23 cellular contexts compared by ENCODE assay signal in genomic region chr7:138630059-138630610, GRCh38.
A peak's percentile ranks its signal among the peaks of the same experiment; 100 is the strongest.
DNase-seq lines count a peak whose midpoint lies in the region; ATAC-seq, FAIRE-seq and TF ChIP-seq lines count a peak whose summit lies in the region.
"Had no signal": no experiment of that assay in that cellular context is flagged by ENCODE, and none has a peak within 500 bp of the region (broad histone marks: within the 10 kb centered on the region; RNA-seq: fewer than 3 reads in every experiment).

No MANE protein-coding gene starts in this region.

- peak; percentile 63 for FAIRE-seq in K562 (lab: Jason Lieb, UNC)
- FAIRE-seq: GM12891 had no signal

- intact Hi-C loops in K562 (cut with micrococcal nuclease): no loop called here

- TF ChIP-seq EP300 in K562 (IDR thresholded peaks at IDR 0.05; ENCODE audit: low read length) (no peak), suprapubic skin (IDR thresholded peaks at IDR 0.05) (no peak)

- TF ChIP-seq POLR2A in K562 (conservative IDR thresholded peaks at IDR 0.05) (no peak), suprapubic skin (IDR thresholded peaks at IDR 0.05) (no peak)

- no peaks in the 10 kb centered on the region for H3K9me3 ChIP-seq in K562 (replicated peaks; ENCODE audit: control insufficient read depth, insufficient read depth, low read depth, low read length)
- no peaks in the 10 kb centered on the region for H3K9me3 ChIP-seq in suprapubic skin
- H3K9me3 ChIP-seq: Caco-2, Peyer's patch had no signal

- peak; percentile 26; the same call in 1 of the 3 replicates for ATAC-seq in K562

- peak overlapping the region; percentile 24 for H3K4me2 ChIP-seq in K562 (ENCODE audit: insufficient read depth, low read length)
- H3K4me2 ChIP-seq: BLaER1 treated with 17β-estradiol and CSF1 and Interleukin-3, amounts not matched to agents 10 nM and 100 nM had no signal

- H3K27me3 ChIP-seq in K562 (ENCODE audit: control insufficient read depth in 2 of 2, insufficient read depth in 2 of 2, low read length in 2 of 2) (peaks cover 17 to 45% of the 10 kb centered on the region in 2 experiments; a peak in 4 of 5 replicates), suprapubic skin (no peaks in the 10 kb centered on the region)
- H3K27me3 ChIP-seq: BLaER1 treated with 17β-estradiol and CSF1 and Interleukin-3, amounts not matched to agents 10 nM and 100 nM; Peyer's patch had no signal

- peak overlapping the region; percentile 19 for H3K4me3 Mint-ChIP-seq in stimulated activated naive CD8-positive, alpha-beta T cell treated with anti-CD3 and anti-CD28 coated beads, Interleukin-15, Interleukin-2, amounts not matched to agents 100 ng/mL and 50 ng/mL, for 24 hours
- H3K4me3 Mint-ChIP-seq: CD4-positive, alpha-beta memory T cell had no signal

- no peaks in the 10 kb centered on the region for H3K36me3 Mint-ChIP-seq in stimulated activated naive CD8-positive, alpha-beta T cell treated with anti-CD3 and anti-CD28 coated beads, Interleukin-15, Interleukin-2, amounts not matched to agents 100 ng/mL and 50 ng/mL, for 24 hours (ENCODE audit: low read depth)
- H3K36me3 Mint-ChIP-seq: CD4-positive, alpha-beta memory T cell had no signal

- 1% methylated on average over 8 of the region's 8 CpGs for WGBS in K562 (ENCODE audit: insufficient coverage, low coverage, missing lambda C conversion rate)
- WGBS in suprapubic skin: 90% methylated on average over 8 of the region's 8 CpGs

- H3K4me3 ChIP-seq in K562 (no peak overlapping the region), suprapubic skin (no peak overlapping the region)
- H3K4me3 ChIP-seq: BLaER1 treated with 17β-estradiol and CSF1 and Interleukin-3, amounts not matched to agents 10 nM and 100 nM; Peyer's patch had no signal

- no peaks in the 10 kb centered on the region for H3K27me3 Mint-ChIP-seq in stimulated activated naive CD8-positive, alpha-beta T cell treated with anti-CD3 and anti-CD28 coated beads, Interleukin-15, Interleukin-2, amounts not matched to agents 100 ng/mL and 50 ng/mL, for 24 hours

- BruUV-seq in K562 (replicated peaks; lab: Mats Ljungman, UMichigan): no TSS peak

- no peak overlapping the region for H3K27ac Mint-ChIP-seq in stimulated activated naive CD8-positive, alpha-beta T cell treated with anti-CD3 and anti-CD28 coated beads, Interleukin-15, Interleukin-2, amounts not matched to agents 100 ng/mL and 50 ng/mL, for 24 hours
- H3K27ac Mint-ChIP-seq: CD4-positive, alpha-beta memory T cell had no signal

- in situ Hi-C loops in K562 (cut with MboI): no loop called here

- H3K4me1 ChIP-seq in K562 (replicated peaks in 1 of 2; ENCODE audit: control insufficient read depth in 2 of 2, insufficient read depth in 2 of 2, low read length in 2 of 2) (peaks cover 0 to 9% of the 10 kb centered on the region in 2 experiments; a peak in 3 of 5 replicates), suprapubic skin (no peaks in the 10 kb centered on the region)
- H3K4me1 ChIP-seq: Caco-2, Peyer's patch had no signal

- H3K79me2 ChIP-seq in K562 (ENCODE audit: control insufficient read depth, insufficient read depth, low read length): no peaks in the 10 kb centered on the region

- CTCF ChIA-PET in K562 (lab: Yijun Ruan, JAX; ENCODE audit: low intra/inter-chr PET ratio): no interaction called here

- H3K36me3 ChIP-seq in K562 (ENCODE audit: control insufficient read depth, insufficient read depth, low read length): no peaks in the 10 kb centered on the region
- H3K36me3 ChIP-seq in suprapubic skin: no peaks in the 10 kb centered on the region
- H3K36me3 ChIP-seq: BLaER1 treated with 17β-estradiol and CSF1 and Interleukin-3, amounts not matched to agents 10 nM and 100 nM; Peyer's patch had no signal

- peak; percentile 11 for DNase-seq in activated CD4-positive, alpha-beta T cell treated with anti-CD3 and anti-CD28 coated beads for 48 hours
- DNase-seq in activated CD4-positive, alpha-beta T cell treated with anti-CD3 and anti-CD28 coated beads, Interleukin-2, amount 50 U/mL, for 4 hours: no peak
- peak; percentile 13 for DNase-seq in stimulated activated CD4-positive, alpha-beta T cell treated with anti-CD3 and anti-CD28 coated beads, Interleukin-4, amount 100 ng/mL, for 1 hour
- no peak for DNase-seq in stimulated activated CD4-positive, alpha-beta T cell treated with anti-CD3 and anti-CD28 coated beads, Interleukin-1b, Interleukin-23, amount 100 ng/mL, for 48 hours
- DNase-seq in K562 (ENCODE audit: extremely low read depth in 1 of 4, low spot score in 3 of 4): peak in 1 of 4 experiments; percentile 34
- DNase-seq in suprapubic skin (ENCODE audit: low spot score in 2 of 2): no peak
- no peak for DNase-seq in NCI-H187 (lab: John Stamatoyannopoulos, UW)
- DNase-seq: 8988T; Caco-2; CD4-positive, alpha-beta memory T cell; DND-41; GOT3; HCEC 1CT; NCI-H1092 treated with DMSO at 0.1 percent for 48 hours; NCI-H1694; NCI-H2081 treated with DMSO at 0.1 percent for 48 hours; NCI-H2171 treated with DMSO at 0.1 percent for 48 hours; NCI-H446; NCI-H526; Peyer's patch had no signal

- no peaks in the 10 kb centered on the region for H3K9me3 Mint-ChIP-seq in stimulated activated naive CD8-positive, alpha-beta T cell treated with anti-CD3 and anti-CD28 coated beads, Interleukin-15, Interleukin-2, amounts not matched to agents 100 ng/mL and 50 ng/mL, for 24 hours
- H3K9me3 Mint-ChIP-seq: CD4-positive, alpha-beta memory T cell had no signal

- POLR2A ChIA-PET in K562 (lab: Yijun Ruan, JAX): interaction anchor here (0.6 to 1.6 kb wide), 4 partner anchors 10 to 32 kb away, joined by 3 to 6 read pairs (median 4); no protein-coding TSS in a partner anchor

- no peak for TF ChIP-seq RAD21 in K562 (CRISPR knock-in tag; conservative IDR thresholded peaks at IDR 0.05 in 1 of 2, IDR thresholded peaks at IDR 0.05 in 1 of 2)

- H3K9ac ChIP-seq in K562 (ENCODE audit: insufficient read depth in 1 of 2, low read depth in 2 of 2, low read length in 2 of 2): no peak overlapping the region
- H3K9ac ChIP-seq: BLaER1 treated with 17β-estradiol and CSF1 and Interleukin-3, amounts not matched to agents 10 nM and 100 nM had no signal

- peak overlapping the region; percentile 34; the same call in 1 of the 2 replicates for H2AFZ ChIP-seq in K562 (ENCODE audit: low read depth, low read length)

- no peak for TF ChIP-seq CTCF in K562 (IDR thresholded peaks at IDR 0.05 in 2 of 3, conservative IDR thresholded peaks at IDR 0.05 in 1 of 3; ENCODE audit: insufficient read depth in 2 of 3, low read depth in 1 of 3, low read length in 3 of 3)
- TF ChIP-seq CTCF in suprapubic skin (IDR thresholded peaks at IDR 0.05): no peak

- H3K4me1 Mint-ChIP-seq in stimulated activated naive CD8-positive, alpha-beta T cell treated with anti-CD3 and anti-CD28 coated beads, Interleukin-15, Interleukin-2, amounts not matched to agents 100 ng/mL and 50 ng/mL, for 24 hours (ENCODE audit: low read depth): peaks cover 32% of the 10 kb centered on the region

- H3K9me1 ChIP-seq in K562 (ENCODE audit: control insufficient read depth, insufficient read depth, low read length): no peaks in the 10 kb centered on the region

- H3K27ac ChIP-seq in K562 (ENCODE audit: extremely low read depth, low read depth, low read length) (no peak overlapping the region), suprapubic skin (no peak overlapping the region)
- H3K27ac ChIP-seq: BLaER1 treated with 17β-estradiol and CSF1 and Interleukin-3, amounts not matched to agents 10 nM and 100 nM; Peyer's patch had no signal

- no peaks in the 10 kb centered on the region for H4K20me1 ChIP-seq in K562 (replicated peaks; ENCODE audit: control insufficient read depth, insufficient read depth, low read length)
- H4K20me1 ChIP-seq: BLaER1 treated with 17β-estradiol and CSF1 and Interleukin-3, amounts not matched to agents 10 nM and 100 nM had no signal

TF ChIP-seq in K562, 482 proteins besides CTCF, POLR2A, EP300 and RAD21 (continues in another document):
- no peak for TF ChIP-seq SMARCB1 (IDR thresholded peaks at IDR 0.05; ENCODE audit: insufficient read length, low read depth)
- no peak for TF ChIP-seq SAP30 (IDR thresholded peaks at IDR 0.05; ENCODE audit: borderline replicate concordance, insufficient read depth, low read depth, low read length, poor library complexity, severe bottlenecking)
- no peak for TF ChIP-seq ZKSCAN3 (CRISPR knock-in tag; IDR thresholded peaks at IDR 0.05)
- TF ChIP-seq ELK1 (CRISPR knock-in tag; IDR thresholded peaks at IDR 0.05): no peak
- TF ChIP-seq HDAC8 (tag; IDR thresholded peaks at IDR 0.05): no peak
- no peak for TF ChIP-seq FOS (IDR thresholded peaks at IDR 0.05; ENCODE audit: extremely low read depth, insufficient read length)
- no peak for TF ChIP-seq SLC30A9 (CRISPR knock-in tag; IDR thresholded peaks at IDR 0.05)
- TF ChIP-seq PCBP2 (IDR thresholded peaks at IDR 0.05; ENCODE audit: low read depth, low read length, poor library complexity, severe bottlenecking): no peak
- TF ChIP-seq HINFP (tag; conservative IDR thresholded peaks at IDR 0.05; ENCODE audit: low read depth): no peak
- no peak for TF ChIP-seq MTA1 (IDR thresholded peaks at IDR 0.05; ENCODE audit: borderline replicate concordance)
- TF ChIP-seq SNAPC5 (CRISPR knock-in tag; IDR thresholded peaks at IDR 0.05): no peak
- no peak for TF ChIP-seq ZNF316 (IDR thresholded peaks at IDR 0.05)
- TF ChIP-seq SOX6 (IDR thresholded peaks at IDR 0.05): 0 out of 2 replicates have a peak, but pooled peaks have one; percentile 16
- TF ChIP-seq PHB (CRISPR knock-in tag; IDR thresholded peaks at IDR 0.05): no peak

Comparison
In these comparisons a context has a peak if more than half of its experiments do, and no peak if none do; other contexts are left out.
1. DNase-seq: peak in activated CD4-positive, alpha-beta T cell treated with anti-CD3 and anti-CD28 coated beads for 48 hours (single experiment) and stimulated activated CD4-positive, alpha-beta T cell treated with anti-CD3 and anti-CD28 coated beads, Interleukin-4, amount 100 ng/mL, for 1 hour (single experiment); none in activated CD4-positive, alpha-beta T cell treated with anti-CD3 and anti-CD28 coated beads, Interleukin-2, amount 50 U/mL, for 4 hours (0 of 2), stimulated activated CD4-positive, alpha-beta T cell treated with anti-CD3 and anti-CD28 coated beads, Interleukin-1b, Interleukin-23, amount 100 ng/mL, for 48 hours (single experiment), suprapubic skin (0 of 2) and NCI-H187 (0 of 2).